7 cellular contexts compared by ENCODE assay signal in the genomic region with DNA sequence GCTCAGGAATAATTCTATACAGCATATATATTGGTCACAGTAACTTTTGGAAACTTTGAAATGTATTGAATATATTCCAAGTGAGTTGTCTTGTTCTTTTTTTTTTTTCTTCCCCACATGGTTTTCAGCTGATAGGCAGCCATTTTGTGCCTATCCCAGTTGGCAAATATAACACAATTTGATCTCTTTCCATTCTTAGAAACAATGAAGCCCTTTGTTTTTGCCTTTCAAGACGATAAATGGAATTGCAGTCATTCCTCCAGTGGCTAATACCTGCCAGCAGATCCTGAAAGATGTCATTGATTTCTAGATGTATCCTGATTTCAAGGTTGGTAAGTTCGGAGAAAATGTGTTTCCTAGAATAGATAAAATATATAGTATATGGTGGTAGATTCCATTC.
"Had no signal": no experiment of that assay in that cellular context is flagged by ENCODE, and none has a peak within 500 bp of the region (broad histone marks: within the 10 kb centered on the region; RNA-seq: fewer than 3 reads in every experiment).

No MANE protein-coding gene starts in this region.

- H3K4me3 ChIP-seq: GM23248, K562 had no signal

- ATAC-seq: K562 had no signal

- H3K4me3 Mint-ChIP-seq: H9, HFFc6 had no signal

- H3K9me3 Mint-ChIP-seq: H9 had no signal

- H2AFZ ChIP-seq: GM23248 had no signal

- DNase-seq: GM23248, H9, HCEC 1CT, HFFc6, IMR-90, KG1 had no signal

- H3K27ac Mint-ChIP-seq: H9, HFFc6 had no signal

- H3K27ac ChIP-seq: GM23248 had no signal
